ENCODE assay signal across 1 cellular context in genomic region chr1:11407301-11407994, GRCh38.
TF ChIP-seq lines count a peak whose summit lies in the region.

No MANE protein-coding gene starts in this region.

TF ChIP-seq in GM23338, 12 proteins besides CTCF, POLR2A, EP300 and RAD21 (continued from another document):
- no peak for TF ChIP-seq ETS1 (IDR thresholded peaks at IDR 0.05)
- no peak for TF ChIP-seq NANOG (IDR thresholded peaks at IDR 0.05; ENCODE audit: borderline replicate concordance)
- no peak for TF ChIP-seq ZNF114 (CRISPR knock-in tag; IDR thresholded peaks at IDR 0.05)
